10 cellular contexts compared by ENCODE assay signal in the genomic region with DNA sequence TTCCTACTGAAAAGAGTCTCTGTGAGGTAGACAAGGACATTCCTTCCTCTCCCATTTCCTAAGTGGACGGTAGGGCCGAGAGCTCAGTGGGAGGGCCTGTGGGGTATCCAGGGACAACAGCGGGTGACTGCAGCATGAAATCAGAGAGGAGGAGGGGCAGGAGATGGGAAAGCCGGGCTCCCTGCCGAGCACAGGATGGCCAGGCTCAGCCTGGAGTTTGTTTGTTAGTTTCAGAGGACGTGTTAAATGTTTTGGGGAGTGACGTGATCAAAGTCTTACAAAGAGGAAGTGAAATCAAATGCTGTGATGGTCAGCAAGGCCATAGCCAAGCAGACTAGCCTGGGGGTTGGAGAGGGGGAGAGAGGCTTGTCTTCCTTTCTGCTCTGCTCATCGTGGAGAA.
DNase-seq lines count a peak whose midpoint lies in the region; ATAC-seq and TF ChIP-seq lines count a peak whose summit lies in the region.
"Had no signal": no experiment of that assay in that cellular context is flagged by ENCODE, and none has a peak within 500 bp of the region (broad histone marks: within the 10 kb centered on the region; RNA-seq: fewer than 3 reads in every experiment).

No MANE protein-coding gene starts in this region.

- peaks cover 0 to 3% (median 0%) of the 10 kb centered on the region in 3 experiments; a peak in 2 of 7 replicates for H3K36me3 Mint-ChIP-seq in H9 (ENCODE audit: insufficient read depth in 1 of 3, low read depth in 3 of 3)

- H3K4ac ChIP-seq in H9 (ENCODE audit: low read depth, low read length) = no peak overlapping the region

- H3K9me3 Mint-ChIP-seq in H9 = peaks cover 0 to 5% of the 10 kb centered on the region in 2 experiments; a peak in 2 of 5 replicates

- intact Hi-C loops in spleen (cut with DNase I; ENCODE audit: low total_unique reads) = no loop called here

- peak; percentile 53 for DNase-seq in H9
- peak; percentile 84 for DNase-seq in brain microvascular endothelial cell
- DNase-seq in kidney tubule cell (ENCODE audit: low spot score) = peak; percentile 45
- no peak for DNase-seq in spleen
- no peak for DNase-seq in activated naive CD4-positive, alpha-beta T cell (lab: John Stamatoyannopoulos, UW)
- no peak for DNase-seq in stimulated activated CD4-positive, alpha-beta T cell treated with anti-CD3 and anti-CD28 coated beads, Interleukin-12 subunit alpha, Interleukin-12 subunit beta, amount 100 ng/mL, for 4 hours
- DNase-seq in foreskin melanocyte = no peak
- DNase-seq: activated CD4-positive, CD25-positive, alpha-beta regulatory T cell treated with anti-CD3 and anti-CD28 coated beads, Interleukin-2, amount 50 U/mL, for 72 hours; NCI-H524 had no signal

- no peak overlapping the region for H3K56ac ChIP-seq in H9 (ENCODE audit: insufficient read length, low read depth, low read length)

- H4K8ac ChIP-seq in H9 (replicated peaks; ENCODE audit: insufficient read length, low read depth, low read length) = no peak overlapping the region

- H3K79me2 ChIP-seq in H9 (ENCODE audit: insufficient read depth, low read length) = no peaks in the 10 kb centered on the region

- no peak for TF ChIP-seq POLR2A in spleen (IDR thresholded peaks at IDR 0.05)

- no peak overlapping the region for H2AK5ac ChIP-seq in H9 (ENCODE audit: insufficient read length, low read length)

- no peak overlapping the region for H4K91ac ChIP-seq in H9 (ENCODE audit: insufficient read length, low read depth, low read length)

- TF ChIP-seq CTCF in H9 (conservative IDR thresholded peaks at IDR 0.05) = no peak
- no peak for TF ChIP-seq CTCF in brain microvascular endothelial cell (IDR thresholded peaks at IDR 0.05; ENCODE audit: low read depth, low read length, missing control alignments)
- no peak for TF ChIP-seq CTCF in spleen (IDR thresholded peaks at IDR 0.05 in 8 of 11, conservative IDR thresholded peaks at IDR 0.05 in 3 of 11)

- H3K27me3 ChIP-seq in H9 (ENCODE audit: insufficient read depth, low read length) (no peaks in the 10 kb centered on the region), brain microvascular endothelial cell (replicated peaks) (no peaks in the 10 kb centered on the region), spleen (replicated peaks in 1 of 7) (peaks cover 0 to 6% (median 0%) of the 10 kb centered on the region in 7 donors)

- no peaks in the 10 kb centered on the region for H3K23me2 ChIP-seq in H9 (ENCODE audit: insufficient read length, low read depth, low read length, poor library complexity, severe bottlenecking)

- peaks cover 14% of the 10 kb centered on the region; the same call in 1 of the 2 replicates for H3K4me1 ChIP-seq in H9 (ENCODE audit: insufficient read depth, low read length)
- H3K4me1 ChIP-seq in spleen = peaks cover 0 to 16% (median 0%) of the 10 kb centered on the region in 6 donors

- no peak overlapping the region for H3K4me2 ChIP-seq in H9 (ENCODE audit: insufficient read depth, insufficient read length, low read length)

- no peak overlapping the region for H2BK15ac ChIP-seq in H9 (ENCODE audit: low read depth, low read length)

- H3K14ac ChIP-seq in H9 (ENCODE audit: insufficient read depth, low read length) = no peak overlapping the region

- no peaks in the 10 kb centered on the region for H3K27me3 Mint-ChIP-seq in H9 (ENCODE audit: low read depth)

- no peak overlapping the region for H3K9ac ChIP-seq in H9 (ENCODE audit: extremely low read depth, insufficient read length, low read length)

- H3K9me3 ChIP-seq in H9 (ENCODE audit: control insufficient read depth, low read depth, low read length) = no peaks in the 10 kb centered on the region
- no peaks in the 10 kb centered on the region for H3K9me3 ChIP-seq in spleen

- H3K4me3 ChIP-seq in brain microvascular endothelial cell (ENCODE audit: low read depth, low read length) (no peak overlapping the region), spleen (no peak overlapping the region)

- H3K27ac Mint-ChIP-seq in H9 = peak overlapping the region in 2 of 3 experiments; percentile 3 to 12; a peak in 2 of 7 replicates

- no peak overlapping the region for H4K5ac ChIP-seq in H9 (ENCODE audit: insufficient read length, low read depth, low read length)

- H3K4me3 Mint-ChIP-seq in H9 = no peak overlapping the region; a peak in 1 of 5 replicates

- in situ Hi-C loops in brain microvascular endothelial cell (cut with HindIII; ENCODE audit: low pct_ligation_motif_present, low sequenced_read_pairs) = no loop called here

- no peak overlapping the region for H2BK5ac ChIP-seq in H9 (ENCODE audit: insufficient read length, low read length)

- H2AFZ ChIP-seq in H9 (ENCODE audit: low read length) = no peak overlapping the region

- H3T11ph ChIP-seq in H9 (ENCODE audit: low read length) = no peak overlapping the region

- H3K79me1 ChIP-seq in H9 (ENCODE audit: insufficient read depth, low read depth, low read length, poor library complexity, severe bottlenecking) = no peaks in the 10 kb centered on the region

- H2BK120ac ChIP-seq in H9 (ENCODE audit: low read depth, low read length, poor library complexity, severe bottlenecking) = no peak overlapping the region

- no peak for ATAC-seq in HG03571 (IDR thresholded peaks at IDR 0.05; ENCODE audit: unreplicated experiment)

- no peaks in the 10 kb centered on the region for H3K36me3 ChIP-seq in brain microvascular endothelial cell (replicated peaks)
- H3K36me3 ChIP-seq in spleen = no peaks in the 10 kb centered on the region

- no peaks in the 10 kb centered on the region for H4K20me1 ChIP-seq in H9 (ENCODE audit: control insufficient read depth, insufficient read depth, insufficient read length)

- no CpG with 5 or more reads among the region's 8 CpGs for WGBS in H9 (ENCODE audit: extremely low coverage, insufficient read length, low lambda C conversion rate)
- 40 to 53% (median 48%) methylated on average over 8 of the region's 8 CpGs for WGBS in spleen, 5 donors

- H3K27ac ChIP-seq in H9 (ENCODE audit: insufficient read length, low read depth, low read length) (no peak overlapping the region), brain microvascular endothelial cell (peak overlapping the region; percentile 51), spleen (peak overlapping the region in 5 of 8 donors; percentile 31 to 48 (median 39))

- no peak overlapping the region for H2BK20ac ChIP-seq in H9 (ENCODE audit: low read depth, low read length, poor library complexity, severe bottlenecking)

- H3K18ac ChIP-seq in H9 (ENCODE audit: insufficient read length, low read depth, low read length) = no peak overlapping the region

- H3K4me1 Mint-ChIP-seq in H9 = peaks cover 26 to 28% of the 10 kb centered on the region in 2 experiments

- no peak overlapping the region for H3K23ac ChIP-seq in H9 (ENCODE audit: insufficient read length, low read depth, low read length)

- H2BK12ac ChIP-seq in H9 (ENCODE audit: insufficient read length, low read depth, low read length) = no peak overlapping the region

Comparison
In these comparisons a context has a peak if more than half of its experiments do, and no peak if none do; other contexts are left out.
1. DNase-seq: peak in H9 (single experiment), brain microvascular endothelial cell (single experiment) and kidney tubule cell (single experiment); none in spleen (single experiment), activated naive CD4-positive, alpha-beta T cell (0 of 4), stimulated activated CD4-positive, alpha-beta T cell treated with anti-CD3 and anti-CD28 coated beads, Interleukin-12 subunit alpha, Interleukin-12 subunit beta, amount 100 ng/mL, for 4 hours (single experiment) and foreskin melanocyte (single experiment).